ENCODE assay signal across 1 cellular context in the genomic region with DNA sequence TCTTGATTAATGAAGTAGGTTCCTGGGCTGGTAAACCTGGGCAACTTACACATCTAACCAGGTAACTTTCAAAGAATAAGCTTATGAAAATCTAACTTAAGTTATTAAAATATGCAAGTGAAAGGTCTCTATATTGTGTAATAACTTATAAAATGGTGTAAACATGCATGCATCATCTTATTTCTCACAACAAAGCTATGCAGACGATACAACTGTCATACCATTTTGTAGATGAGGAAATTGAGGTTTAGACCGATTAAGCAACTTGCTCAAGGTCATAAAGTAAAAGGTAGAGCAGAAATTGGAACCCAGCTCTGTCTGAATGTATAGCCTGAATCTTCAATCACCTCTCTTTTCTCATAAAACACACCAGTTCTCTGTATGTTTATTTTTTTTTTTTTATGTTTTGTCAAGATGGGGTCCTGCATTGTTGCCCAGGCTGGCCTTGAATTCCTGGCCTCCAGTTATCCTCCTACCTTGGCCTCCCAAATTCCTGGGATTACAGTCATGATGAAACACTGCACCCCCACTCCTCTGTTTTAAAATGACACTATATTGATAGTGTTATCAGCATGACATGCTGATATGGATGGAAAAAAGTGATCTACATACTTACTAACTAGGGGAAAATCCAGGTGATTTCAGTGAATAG.
TF ChIP-seq lines count a peak whose summit lies in the region.

No MANE protein-coding gene starts in this region.

TF ChIP-seq in HEK293, 187 proteins besides CTCF, POLR2A, EP300 and RAD21 (continued from another document):
- TF ChIP-seq, protein P1, sequence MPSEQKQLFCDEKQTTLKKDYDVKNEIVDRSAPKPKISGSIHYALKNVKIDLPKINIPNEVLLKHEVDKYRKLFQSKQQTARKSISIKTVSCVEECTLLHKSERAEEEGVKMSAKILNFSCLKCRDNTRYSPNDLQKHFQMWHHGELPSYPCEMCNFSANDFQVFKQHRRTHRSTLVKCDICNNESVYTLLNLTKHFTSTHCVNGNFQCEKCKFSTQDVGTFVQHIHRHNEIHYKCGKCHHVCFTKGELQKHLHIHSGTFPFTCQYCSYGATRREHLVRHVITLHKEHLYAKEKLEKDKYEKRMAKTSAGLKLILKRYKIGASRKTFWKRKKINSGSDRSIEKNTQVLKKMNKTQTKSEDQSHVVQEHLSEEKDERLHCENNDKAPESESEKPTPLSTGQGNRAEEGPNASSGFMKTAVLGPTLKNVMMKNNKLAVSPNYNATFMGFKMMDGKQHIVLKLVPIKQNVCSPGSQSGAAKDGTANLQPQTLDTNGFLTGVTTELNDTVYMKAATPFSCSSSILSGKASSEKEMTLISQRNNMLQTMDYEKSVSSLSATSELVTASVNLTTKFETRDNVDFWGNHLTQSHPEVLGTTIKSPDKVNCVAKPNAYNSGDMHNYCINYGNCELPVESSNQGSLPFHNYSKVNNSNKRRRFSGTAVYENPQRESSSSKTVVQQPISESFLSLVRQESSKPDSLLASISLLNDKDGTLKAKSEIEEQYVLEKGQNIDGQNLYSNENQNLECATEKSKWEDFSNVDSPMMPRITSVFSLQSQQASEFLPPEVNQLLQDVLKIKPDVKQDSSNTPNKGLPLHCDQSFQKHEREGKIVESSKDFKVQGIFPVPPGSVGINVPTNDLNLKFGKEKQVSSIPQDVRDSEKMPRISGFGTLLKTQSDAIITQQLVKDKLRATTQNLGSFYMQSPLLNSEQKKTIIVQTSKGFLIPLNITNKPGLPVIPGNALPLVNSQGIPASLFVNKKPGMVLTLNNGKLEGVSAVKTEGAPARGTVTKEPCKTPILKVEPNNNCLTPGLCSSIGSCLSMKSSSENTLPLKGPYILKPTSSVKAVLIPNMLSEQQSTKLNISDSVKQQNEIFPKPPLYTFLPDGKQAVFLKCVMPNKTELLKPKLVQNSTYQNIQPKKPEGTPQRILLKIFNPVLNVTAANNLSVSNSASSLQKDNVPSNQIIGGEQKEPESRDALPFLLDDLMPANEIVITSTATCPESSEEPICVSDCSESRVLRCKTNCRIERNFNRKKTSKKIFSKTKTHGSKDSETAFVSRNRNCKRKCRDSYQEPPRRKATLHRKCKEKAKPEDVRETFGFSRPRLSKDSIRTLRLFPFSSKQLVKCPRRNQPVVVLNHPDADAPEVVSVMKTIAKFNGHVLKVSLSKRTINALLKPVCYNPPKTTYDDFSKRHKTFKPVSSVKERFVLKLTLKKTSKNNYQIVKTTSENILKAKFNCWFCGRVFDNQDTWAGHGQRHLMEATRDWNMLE (tag by site-specific recombination; conservative IDR thresholded peaks at IDR 0.05; ENCODE audit: low read depth) = no peak
- no peak for TF ChIP-seq ZNF660 (tag by site-specific recombination; IDR thresholded peaks at IDR 0.05)
- TF ChIP-seq, protein P2, sequence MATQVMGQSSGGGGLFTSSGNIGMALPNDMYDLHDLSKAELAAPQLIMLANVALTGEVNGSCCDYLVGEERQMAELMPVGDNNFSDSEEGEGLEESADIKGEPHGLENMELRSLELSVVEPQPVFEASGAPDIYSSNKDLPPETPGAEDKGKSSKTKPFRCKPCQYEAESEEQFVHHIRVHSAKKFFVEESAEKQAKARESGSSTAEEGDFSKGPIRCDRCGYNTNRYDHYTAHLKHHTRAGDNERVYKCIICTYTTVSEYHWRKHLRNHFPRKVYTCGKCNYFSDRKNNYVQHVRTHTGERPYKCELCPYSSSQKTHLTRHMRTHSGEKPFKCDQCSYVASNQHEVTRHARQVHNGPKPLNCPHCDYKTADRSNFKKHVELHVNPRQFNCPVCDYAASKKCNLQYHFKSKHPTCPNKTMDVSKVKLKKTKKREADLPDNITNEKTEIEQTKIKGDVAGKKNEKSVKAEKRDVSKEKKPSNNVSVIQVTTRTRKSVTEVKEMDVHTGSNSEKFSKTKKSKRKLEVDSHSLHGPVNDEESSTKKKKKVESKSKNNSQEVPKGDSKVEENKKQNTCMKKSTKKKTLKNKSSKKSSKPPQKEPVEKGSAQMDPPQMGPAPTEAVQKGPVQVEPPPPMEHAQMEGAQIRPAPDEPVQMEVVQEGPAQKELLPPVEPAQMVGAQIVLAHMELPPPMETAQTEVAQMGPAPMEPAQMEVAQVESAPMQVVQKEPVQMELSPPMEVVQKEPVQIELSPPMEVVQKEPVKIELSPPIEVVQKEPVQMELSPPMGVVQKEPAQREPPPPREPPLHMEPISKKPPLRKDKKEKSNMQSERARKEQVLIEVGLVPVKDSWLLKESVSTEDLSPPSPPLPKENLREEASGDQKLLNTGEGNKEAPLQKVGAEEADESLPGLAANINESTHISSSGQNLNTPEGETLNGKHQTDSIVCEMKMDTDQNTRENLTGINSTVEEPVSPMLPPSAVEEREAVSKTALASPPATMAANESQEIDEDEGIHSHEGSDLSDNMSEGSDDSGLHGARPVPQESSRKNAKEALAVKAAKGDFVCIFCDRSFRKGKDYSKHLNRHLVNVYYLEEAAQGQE (tag by site-specific recombination; IDR thresholded peaks at IDR 0.05) = no peak
TF ChIP-seq in HEK293: peak in this region for 1.
